Comparison of ENCODE assay signal across 1 cellular context in the genomic region with DNA sequence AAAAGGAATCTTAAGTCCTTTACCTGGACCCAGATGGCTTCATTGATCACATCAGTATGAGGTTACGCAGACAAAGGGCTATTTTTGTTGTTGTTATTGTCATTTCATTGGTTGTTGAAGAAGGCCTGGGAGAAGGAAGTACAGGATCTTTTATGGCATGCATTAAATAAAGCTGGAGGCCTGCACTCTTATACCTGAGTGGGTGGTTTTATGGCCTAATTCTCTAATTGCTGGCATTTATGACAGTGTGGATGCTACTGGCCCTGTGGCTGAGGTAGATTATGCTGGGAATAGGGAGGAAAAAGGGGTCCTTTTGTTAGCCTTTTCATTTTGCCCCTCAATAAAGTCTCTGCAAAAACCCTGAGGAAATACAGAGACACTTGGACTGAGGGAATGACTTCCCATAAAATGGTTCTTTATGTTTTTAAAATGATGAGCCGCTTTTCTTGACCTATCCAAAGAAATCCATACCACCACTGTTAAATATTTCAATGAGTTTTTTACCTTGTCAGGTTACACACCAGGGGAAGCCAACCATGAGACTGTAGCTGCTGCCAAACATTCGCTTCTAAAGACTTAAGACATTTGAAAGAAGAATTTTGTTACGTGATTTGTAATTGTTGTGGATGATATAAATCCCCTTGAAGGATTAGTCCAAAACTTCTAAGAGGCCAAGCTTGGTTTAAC.
TF ChIP-seq lines count a peak whose summit lies in the region.

No MANE protein-coding gene starts in this region.

TF ChIP-seq in WTC11, 78 proteins besides CTCF, POLR2A, EP300 and RAD21 (continued from another document):
- TF ChIP-seq, protein P1, sequence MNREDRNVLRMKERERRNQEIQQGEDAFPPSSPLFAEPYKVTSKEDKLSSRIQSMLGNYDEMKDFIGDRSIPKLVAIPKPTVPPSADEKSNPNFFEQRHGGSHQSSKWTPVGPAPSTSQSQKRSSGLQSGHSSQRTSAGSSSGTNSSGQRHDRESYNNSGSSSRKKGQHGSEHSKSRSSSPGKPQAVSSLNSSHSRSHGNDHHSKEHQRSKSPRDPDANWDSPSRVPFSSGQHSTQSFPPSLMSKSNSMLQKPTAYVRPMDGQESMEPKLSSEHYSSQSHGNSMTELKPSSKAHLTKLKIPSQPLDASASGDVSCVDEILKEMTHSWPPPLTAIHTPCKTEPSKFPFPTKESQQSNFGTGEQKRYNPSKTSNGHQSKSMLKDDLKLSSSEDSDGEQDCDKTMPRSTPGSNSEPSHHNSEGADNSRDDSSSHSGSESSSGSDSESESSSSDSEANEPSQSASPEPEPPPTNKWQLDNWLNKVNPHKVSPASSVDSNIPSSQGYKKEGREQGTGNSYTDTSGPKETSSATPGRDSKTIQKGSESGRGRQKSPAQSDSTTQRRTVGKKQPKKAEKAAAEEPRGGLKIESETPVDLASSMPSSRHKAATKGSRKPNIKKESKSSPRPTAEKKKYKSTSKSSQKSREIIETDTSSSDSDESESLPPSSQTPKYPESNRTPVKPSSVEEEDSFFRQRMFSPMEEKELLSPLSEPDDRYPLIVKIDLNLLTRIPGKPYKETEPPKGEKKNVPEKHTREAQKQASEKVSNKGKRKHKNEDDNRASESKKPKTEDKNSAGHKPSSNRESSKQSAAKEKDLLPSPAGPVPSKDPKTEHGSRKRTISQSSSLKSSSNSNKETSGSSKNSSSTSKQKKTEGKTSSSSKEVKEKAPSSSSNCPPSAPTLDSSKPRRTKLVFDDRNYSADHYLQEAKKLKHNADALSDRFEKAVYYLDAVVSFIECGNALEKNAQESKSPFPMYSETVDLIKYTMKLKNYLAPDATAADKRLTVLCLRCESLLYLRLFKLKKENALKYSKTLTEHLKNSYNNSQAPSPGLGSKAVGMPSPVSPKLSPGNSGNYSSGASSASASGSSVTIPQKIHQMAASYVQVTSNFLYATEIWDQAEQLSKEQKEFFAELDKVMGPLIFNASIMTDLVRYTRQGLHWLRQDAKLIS (CRISPR knock-in tag; IDR thresholded peaks at IDR 0.05; ENCODE audit: borderline replicate concordance), result no peak
- no peak for TF ChIP-seq ZNF425 (CRISPR knock-in tag; conservative IDR thresholded peaks at IDR 0.05)
- TF ChIP-seq, protein P2, sequence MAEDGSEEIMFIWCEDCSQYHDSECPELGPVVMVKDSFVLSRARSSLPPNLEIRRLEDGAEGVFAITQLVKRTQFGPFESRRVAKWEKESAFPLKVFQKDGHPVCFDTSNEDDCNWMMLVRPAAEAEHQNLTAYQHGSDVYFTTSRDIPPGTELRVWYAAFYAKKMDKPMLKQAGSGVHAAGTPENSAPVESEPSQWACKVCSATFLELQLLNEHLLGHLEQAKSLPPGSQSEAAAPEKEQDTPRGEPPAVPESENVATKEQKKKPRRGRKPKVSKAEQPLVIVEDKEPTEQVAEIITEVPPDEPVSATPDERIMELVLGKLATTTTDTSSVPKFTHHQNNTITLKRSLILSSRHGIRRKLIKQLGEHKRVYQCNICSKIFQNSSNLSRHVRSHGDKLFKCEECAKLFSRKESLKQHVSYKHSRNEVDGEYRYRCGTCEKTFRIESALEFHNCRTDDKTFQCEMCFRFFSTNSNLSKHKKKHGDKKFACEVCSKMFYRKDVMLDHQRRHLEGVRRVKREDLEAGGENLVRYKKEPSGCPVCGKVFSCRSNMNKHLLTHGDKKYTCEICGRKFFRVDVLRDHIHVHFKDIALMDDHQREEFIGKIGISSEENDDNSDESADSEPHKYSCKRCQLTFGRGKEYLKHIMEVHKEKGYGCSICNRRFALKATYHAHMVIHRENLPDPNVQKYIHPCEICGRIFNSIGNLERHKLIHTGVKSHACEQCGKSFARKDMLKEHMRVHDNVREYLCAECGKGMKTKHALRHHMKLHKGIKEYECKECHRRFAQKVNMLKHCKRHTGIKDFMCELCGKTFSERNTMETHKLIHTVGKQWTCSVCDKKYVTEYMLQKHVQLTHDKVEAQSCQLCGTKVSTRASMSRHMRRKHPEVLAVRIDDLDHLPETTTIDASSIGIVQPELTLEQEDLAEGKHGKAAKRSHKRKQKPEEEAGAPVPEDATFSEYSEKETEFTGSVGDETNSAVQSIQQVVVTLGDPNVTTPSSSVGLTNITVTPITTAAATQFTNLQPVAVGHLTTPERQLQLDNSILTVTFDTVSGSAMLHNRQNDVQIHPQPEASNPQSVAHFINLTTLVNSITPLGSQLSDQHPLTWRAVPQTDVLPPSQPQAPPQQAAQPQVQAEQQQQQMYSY (CRISPR knock-in tag; IDR thresholded peaks at IDR 0.05), result no peak
- TF ChIP-seq ZNF423 (CRISPR knock-in tag; IDR thresholded peaks at IDR 0.05), result no peak
- TF ChIP-seq MAX (CRISPR knock-in tag; IDR thresholded peaks at IDR 0.05), result no peak
- TF ChIP-seq, protein P3, sequence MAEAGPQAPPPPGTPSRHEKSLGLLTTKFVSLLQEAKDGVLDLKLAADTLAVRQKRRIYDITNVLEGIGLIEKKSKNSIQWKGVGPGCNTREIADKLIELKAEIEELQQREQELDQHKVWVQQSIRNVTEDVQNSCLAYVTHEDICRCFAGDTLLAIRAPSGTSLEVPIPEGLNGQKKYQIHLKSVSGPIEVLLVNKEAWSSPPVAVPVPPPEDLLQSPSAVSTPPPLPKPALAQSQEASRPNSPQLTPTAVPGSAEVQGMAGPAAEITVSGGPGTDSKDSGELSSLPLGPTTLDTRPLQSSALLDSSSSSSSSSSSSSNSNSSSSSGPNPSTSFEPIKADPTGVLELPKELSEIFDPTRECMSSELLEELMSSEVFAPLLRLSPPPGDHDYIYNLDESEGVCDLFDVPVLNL (CRISPR knock-in tag; IDR thresholded peaks at IDR 0.05; ENCODE audit: borderline replicate concordance, low read depth), result no peak
- TF ChIP-seq FOXJ3 (CRISPR knock-in tag; IDR thresholded peaks at IDR 0.05; ENCODE audit: borderline replicate concordance), result no peak
- TF ChIP-seq, protein P4, sequence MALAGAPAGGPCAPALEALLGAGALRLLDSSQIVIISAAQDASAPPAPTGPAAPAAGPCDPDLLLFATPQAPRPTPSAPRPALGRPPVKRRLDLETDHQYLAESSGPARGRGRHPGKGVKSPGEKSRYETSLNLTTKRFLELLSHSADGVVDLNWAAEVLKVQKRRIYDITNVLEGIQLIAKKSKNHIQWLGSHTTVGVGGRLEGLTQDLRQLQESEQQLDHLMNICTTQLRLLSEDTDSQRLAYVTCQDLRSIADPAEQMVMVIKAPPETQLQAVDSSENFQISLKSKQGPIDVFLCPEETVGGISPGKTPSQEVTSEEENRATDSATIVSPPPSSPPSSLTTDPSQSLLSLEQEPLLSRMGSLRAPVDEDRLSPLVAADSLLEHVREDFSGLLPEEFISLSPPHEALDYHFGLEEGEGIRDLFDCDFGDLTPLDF (CRISPR knock-in tag; IDR thresholded peaks at IDR 0.05), result no peak
- no peak for TF ChIP-seq NFYB (CRISPR knock-in tag; conservative IDR thresholded peaks at IDR 0.05; ENCODE audit: low read depth)
- no peak for TF ChIP-seq PREB (CRISPR knock-in tag; IDR thresholded peaks at IDR 0.05; ENCODE audit: borderline replicate concordance)
- TF ChIP-seq ETV6 (CRISPR knock-in tag; IDR thresholded peaks at IDR 0.05), result no peak
- TF ChIP-seq, protein P5, sequence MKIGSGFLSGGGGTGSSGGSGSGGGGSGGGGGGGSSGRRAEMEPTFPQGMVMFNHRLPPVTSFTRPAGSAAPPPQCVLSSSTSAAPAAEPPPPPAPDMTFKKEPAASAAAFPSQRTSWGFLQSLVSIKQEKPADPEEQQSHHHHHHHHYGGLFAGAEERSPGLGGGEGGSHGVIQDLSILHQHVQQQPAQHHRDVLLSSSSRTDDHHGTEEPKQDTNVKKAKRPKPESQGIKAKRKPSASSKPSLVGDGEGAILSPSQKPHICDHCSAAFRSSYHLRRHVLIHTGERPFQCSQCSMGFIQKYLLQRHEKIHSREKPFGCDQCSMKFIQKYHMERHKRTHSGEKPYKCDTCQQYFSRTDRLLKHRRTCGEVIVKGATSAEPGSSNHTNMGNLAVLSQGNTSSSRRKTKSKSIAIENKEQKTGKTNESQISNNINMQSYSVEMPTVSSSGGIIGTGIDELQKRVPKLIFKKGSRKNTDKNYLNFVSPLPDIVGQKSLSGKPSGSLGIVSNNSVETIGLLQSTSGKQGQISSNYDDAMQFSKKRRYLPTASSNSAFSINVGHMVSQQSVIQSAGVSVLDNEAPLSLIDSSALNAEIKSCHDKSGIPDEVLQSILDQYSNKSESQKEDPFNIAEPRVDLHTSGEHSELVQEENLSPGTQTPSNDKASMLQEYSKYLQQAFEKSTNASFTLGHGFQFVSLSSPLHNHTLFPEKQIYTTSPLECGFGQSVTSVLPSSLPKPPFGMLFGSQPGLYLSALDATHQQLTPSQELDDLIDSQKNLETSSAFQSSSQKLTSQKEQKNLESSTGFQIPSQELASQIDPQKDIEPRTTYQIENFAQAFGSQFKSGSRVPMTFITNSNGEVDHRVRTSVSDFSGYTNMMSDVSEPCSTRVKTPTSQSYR (CRISPR knock-in tag; IDR thresholded peaks at IDR 0.05), result no peak
- TF ChIP-seq ATF2 (CRISPR knock-in tag; IDR thresholded peaks at IDR 0.05; ENCODE audit: borderline replicate concordance, low read depth), result no peak
- no peak for TF ChIP-seq ZNF219 (CRISPR knock-in tag; IDR thresholded peaks at IDR 0.05; ENCODE audit: borderline replicate concordance)
- no peak for TF ChIP-seq ZNF671 (CRISPR knock-in tag; IDR thresholded peaks at IDR 0.05)
